Comparison of ENCODE assay signal across 29 cellular contexts in the genomic region with DNA sequence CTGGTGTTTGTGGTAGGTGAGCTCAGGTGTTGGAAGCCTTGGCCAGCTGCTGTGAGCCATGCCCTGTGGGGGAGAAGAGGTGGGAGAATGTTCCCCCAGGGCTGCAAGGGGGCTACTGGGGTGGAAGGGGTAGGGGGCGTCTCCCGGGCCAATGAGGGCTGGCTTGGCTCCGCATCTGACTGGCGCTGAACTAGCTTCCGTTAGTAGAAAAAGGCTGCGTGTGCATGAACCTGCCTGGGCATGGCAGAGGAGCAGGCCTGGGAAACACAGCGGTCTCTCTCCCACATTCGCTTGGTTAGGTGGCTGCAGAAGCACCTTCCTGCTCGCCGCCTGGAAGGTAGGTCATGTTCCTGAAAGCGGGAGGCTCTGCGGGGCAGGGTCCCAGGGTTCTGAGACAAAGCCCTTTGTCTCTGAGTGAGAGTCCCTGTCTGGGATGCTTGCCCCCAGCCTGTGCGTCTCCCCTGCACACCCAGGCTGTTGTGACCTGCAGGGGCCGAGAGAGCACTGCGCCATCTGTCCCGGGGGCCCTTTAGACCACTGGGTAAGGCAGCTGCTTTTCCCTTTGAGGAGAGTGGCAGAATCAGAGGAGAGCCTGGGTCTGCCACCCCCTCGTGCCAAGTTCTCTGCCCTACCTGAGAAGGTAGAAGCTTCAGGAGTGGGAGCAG.
"Had no signal": no experiment of that assay in that cellular context is flagged by ENCODE, and none has a peak within 500 bp of the region (broad histone marks: within the 10 kb centered on the region; RNA-seq: fewer than 3 reads in every experiment).

No MANE protein-coding gene starts in this region.

- H3K27ac ChIP-seq: dorsolateral prefrontal cortex, epithelial cell of prostate, gastrocnemius medialis, ovary, psoas muscle, skin epidermis, spleen, thoracic aorta, tibial nerve, upper lobe of left lung had no signal

- H3K27ac Mint-ChIP-seq: endodermal cell; mesothelial cell of epicardium; naive B cell; natural killer cell treated with Interleukin-12 subunit alpha and Interleukin-12 subunit beta and Interleukin-15 and Interleukin-18, amount 100 ng/mL, for 72 hours; stimulated activated naive B cell treated with anti-CD40 and anti-IgM and Interleukin-4, amounts not matched to agents 10 μg/mL and 1 μg/mL and 100 μg/mL, for 72 hours; stimulated activated naive CD8-positive, alpha-beta T cell treated with anti-CD3 and anti-CD28 coated beads, Interleukin-15, Interleukin-2, amounts not matched to agents 100 ng/mL and 50 ng/mL, for 24 hours had no signal

- ATAC-seq: esophagus mucosa; gastrocnemius medialis; left lobe of liver; mucosa of descending colon; natural killer cell treated with Interleukin-12 subunit alpha and Interleukin-12 subunit beta and Interleukin-15 and Interleukin-18, amount 100 ng/mL, for 72 hours; psoas muscle; right cardiac atrium; stimulated activated naive B cell treated with anti-CD40 and anti-IgM and Interleukin-4, amounts not matched to agents 10 μg/mL and 1 μg/mL and 100 μg/mL, for 72 hours had no signal

- DNase-seq: dorsolateral prefrontal cortex; effector CD4-positive, alpha-beta T cell; endodermal cell; foreskin fibroblast; gastrocnemius medialis; head of caudate nucleus; kidney; mesenchymal stem cell; mucosa of descending colon; naive B cell; nucleus accumbens; ovary; psoas muscle; right cardiac atrium; spleen; stimulated activated CD4-positive, alpha-beta T cell treated with anti-CD3 and anti-CD28 coated beads, Interleukin-4, amount 100 ng/mL, for 4 hours; stimulated activated naive B cell treated with anti-CD40 and anti-IgM and Interleukin-4, amounts not matched to agents 10 μg/mL and 1 μg/mL and 100 μg/mL, for 72 hours had no signal

- H3K4me3 ChIP-seq: dorsolateral prefrontal cortex, gastrocnemius medialis, lung, mucosa of descending colon, ovary, psoas muscle, skin epidermis, spleen, thoracic aorta, tibial nerve, upper lobe of left lung had no signal

- H3K9me3 Mint-ChIP-seq: endodermal cell; mesothelial cell of epicardium; natural killer cell treated with Interleukin-12 subunit alpha and Interleukin-12 subunit beta and Interleukin-15 and Interleukin-18, amount 100 ng/mL, for 72 hours; neural crest cell; stimulated activated naive B cell treated with anti-CD40 and anti-IgM and Interleukin-4, amounts not matched to agents 10 μg/mL and 1 μg/mL and 100 μg/mL, for 72 hours; stimulated activated naive CD8-positive, alpha-beta T cell treated with anti-CD3 and anti-CD28 coated beads, Interleukin-15, Interleukin-2, amounts not matched to agents 100 ng/mL and 50 ng/mL, for 24 hours had no signal

- H3K4me1 ChIP-seq: gastrocnemius medialis, psoas muscle, spleen, tibial nerve, upper lobe of left lung had no signal

- H3K36me3 ChIP-seq: gastrocnemius medialis, ovary, spleen, thoracic aorta, tibial nerve, upper lobe of left lung had no signal

- H3K36me3 Mint-ChIP-seq: mesothelial cell of epicardium; naive B cell; natural killer cell treated with Interleukin-12 subunit alpha and Interleukin-12 subunit beta and Interleukin-15 and Interleukin-18, amount 100 ng/mL, for 72 hours; stimulated activated naive B cell treated with anti-CD40 and anti-IgM and Interleukin-4, amounts not matched to agents 10 μg/mL and 1 μg/mL and 100 μg/mL, for 72 hours had no signal

- H3K4me3 Mint-ChIP-seq: endodermal cell; mesothelial cell of epicardium; natural killer cell treated with Interleukin-12 subunit alpha and Interleukin-12 subunit beta and Interleukin-15 and Interleukin-18, amount 100 ng/mL, for 72 hours; neural crest cell; stimulated activated naive B cell treated with anti-CD40 and anti-IgM and Interleukin-4, amounts not matched to agents 10 μg/mL and 1 μg/mL and 100 μg/mL, for 72 hours; stimulated activated naive CD8-positive, alpha-beta T cell treated with anti-CD3 and anti-CD28 coated beads, Interleukin-15, Interleukin-2, amounts not matched to agents 100 ng/mL and 50 ng/mL, for 24 hours had no signal

- H3K4me1 Mint-ChIP-seq: mesothelial cell of epicardium; naive B cell; neural crest cell; stimulated activated naive B cell treated with anti-CD40 and anti-IgM and Interleukin-4, amounts not matched to agents 10 μg/mL and 1 μg/mL and 100 μg/mL, for 72 hours had no signal

- H3K9me3 ChIP-seq: gastrocnemius medialis, mucosa of descending colon, ovary, psoas muscle, spleen, thoracic aorta, tibial nerve, upper lobe of left lung had no signal

- H3K27me3 ChIP-seq: dorsolateral prefrontal cortex, ovary, tibial nerve, upper lobe of left lung had no signal
